In genomic region chr9:94259077-94259847, GRCh38 we compare ENCODE assay signal across 8 cellular contexts. TPM values are rescaled to one million over a fixed set of nuclear protein-coding genes. Genes with fewer than 3 reads are reported as not detected.
DNase-seq lines count a peak whose midpoint lies in the region; ATAC-seq, FAIRE-seq and TF ChIP-seq lines count a peak whose summit lies in the region.

ZNF169 (plus strand) TSS chr9:94259298; CDS start chr9:94278813, 19,515 bp downstream.

- peak within 1 kb of the TSS; percentile 91 for H4K5ac ChIP-seq in H1 (ENCODE audit: insufficient read length, low read depth, low read length)

- H3K27me3 Mint-ChIP-seq in CD4-positive, alpha-beta memory T cell: peaks cover 2 to 7% of the 10 kb centered on the region in 2 donors

- H3K23ac ChIP-seq in H1 (ENCODE audit: insufficient read length) (no peak within 1 kb of the TSS), mesenchymal stem cell (ENCODE audit: low read length in 2 of 2) (peak within 1 kb of the TSS in 1 of 2 experiments; percentile 50)

- H3K14ac ChIP-seq in H1 (ENCODE audit: insufficient read length): no peak within 1 kb of the TSS
- peak within 1 kb of the TSS in 1 of 2 experiments; percentile 96 for H3K14ac ChIP-seq in mesenchymal stem cell (ENCODE audit: low read length in 2 of 2)

- H3K23me2 ChIP-seq in H1 (ENCODE audit: low read depth, low read length): peaks cover 4% of the 10 kb centered on the region; the same call in 1 of the 2 replicates

- WGBS in H1 (ENCODE audit: extremely low coverage in 1 of 2, insufficient coverage in 1 of 2, insufficient read length in 1 of 2, insufficient replicate concordance in 2 of 2, low coverage in 1 of 2, low lambda C conversion rate in 2 of 2, missing lambda C conversion rate in 1 of 2), 2 experiments: 7% methylated on average over 46 of the region's 49 CpGs; no CpG with 5 or more reads in 1 of the 2 experiments
- WGBS in mesenchymal stem cell: 3% methylated on average over 42 of the region's 49 CpGs

- H3K9me3 ChIP-seq in CD4-positive, alpha-beta memory T cell (ENCODE audit: control insufficient read depth in 1 of 2, low read length in 2 of 2): no peaks in the 10 kb centered on the region
- H3K9me3 ChIP-seq in H1 (ENCODE audit: insufficient read depth in 2 of 2, low read depth in 1 of 2, low read length in 1 of 2) (no peaks in the 10 kb centered on the region), mesenchymal stem cell (ENCODE audit: control insufficient read depth, low read length) (no peaks in the 10 kb centered on the region)

- H3K27me3 ChIP-seq in CD4-positive, alpha-beta memory T cell (ENCODE audit: insufficient read depth, low read length): no peaks in the 10 kb centered on the region
- H3K27me3 ChIP-seq in H1 (replicated peaks in 1 of 4; ENCODE audit: control insufficient read depth in 3 of 4, extremely low read depth in 1 of 4, insufficient read depth in 3 of 4, low read length in 3 of 4) (no peaks in the 10 kb centered on the region), mesenchymal stem cell (ENCODE audit: control insufficient read depth in 1 of 2, insufficient read depth in 1 of 2, low read length in 2 of 2) (peaks cover 3 to 6% of the 10 kb centered on the region in 2 experiments)

- H4K20me1 ChIP-seq in H1 (replicated peaks in 1 of 2; ENCODE audit: control insufficient read depth in 1 of 2, insufficient read depth in 2 of 2, low read length in 2 of 2): no peaks in the 10 kb centered on the region

- H2BK20ac ChIP-seq in H1 (ENCODE audit: low read length): no peak within 1 kb of the TSS

- H3K4me2 ChIP-seq in H1 (ENCODE audit: insufficient read depth in 1 of 2, low read depth in 2 of 2, low read length in 2 of 2): peak within 1 kb of the TSS; percentile 65 to 71
- H3K4me2 ChIP-seq in mesenchymal stem cell (ENCODE audit: low read length, poor library complexity, severe bottlenecking): peak within 1 kb of the TSS; percentile 83

- H3K4ac ChIP-seq in H1 (replicated peaks; ENCODE audit: insufficient read length, low read depth, low read length) (no peak within 1 kb of the TSS), mesenchymal stem cell (ENCODE audit: low read depth in 1 of 2, low read length in 2 of 2) (peak within 1 kb of the TSS in 1 of 2 experiments; percentile 62)

- peak within 1 kb of the TSS; percentile 79 for H3K56ac ChIP-seq in H1 (replicated peaks; ENCODE audit: insufficient read length, low read depth, low read length)

- POLR2A ChIA-PET in CD4-positive, alpha-beta memory T cell (lab: Charles Lee; ENCODE audit: partially characterized antibody): interaction anchor here (0.7 to 1.5 kb wide), 4 partner anchors 9 to 93 kb away, joined by 3 to 7 read pairs (median 3); no protein-coding TSS in a partner anchor
- POLR2A ChIA-PET in H1 (lab: Charles Lee; ENCODE audit: partially characterized antibody): interaction anchor here (0.9 to 1.1 kb wide), 3 partner anchors 10 to 165 kb away, joined by 3 to 4 read pairs (median 3); no protein-coding TSS in a partner anchor

- FAIRE-seq in H1 (lab: Jason Lieb, UNC): peak; percentile 93

- H2BK15ac ChIP-seq in H1 (ENCODE audit: low read length) (no peak within 1 kb of the TSS), mesenchymal stem cell (ENCODE audit: low read depth, poor library complexity, severe bottlenecking) (no peak within 1 kb of the TSS)

- H4K91ac ChIP-seq in H1 (replicated peaks; ENCODE audit: insufficient read length, low read length): peak within 1 kb of the TSS; percentile 81
- H4K91ac ChIP-seq in mesenchymal stem cell (ENCODE audit: low read length): peak within 1 kb of the TSS; percentile 23

- H4K8ac ChIP-seq in H1 (ENCODE audit: extremely low read depth, insufficient read depth, low read length): peak within 1 kb of the TSS; percentile 93
- H4K8ac ChIP-seq in mesenchymal stem cell (ENCODE audit: low read length): peak within 1 kb of the TSS; percentile 71

- peaks cover 0 to 29% of the 10 kb centered on the region in 2 experiments; a peak in 2 of 4 replicates for H3K79me2 ChIP-seq in H1 (ENCODE audit: control insufficient read depth in 1 of 2, insufficient read depth in 2 of 2, low read length in 2 of 2)

- intact Hi-C loops in CD4-positive, alpha-beta memory T cell (cut with micrococcal nuclease): loop anchor here (2.0 to 10.0 kb wide), 3 partner anchors 94 to 1494 kb away; partner anchors contain the start of genes BICD2, FAM120A and FAM120AOS

- peak within 1 kb of the TSS; percentile 88 to 99 (median 98) for H3K27ac Mint-ChIP-seq in CD4-positive, alpha-beta memory T cell

- H3K9me3 Mint-ChIP-seq in CD4-positive, alpha-beta memory T cell: peaks cover 0 to 2% (median 0%) of the 10 kb centered on the region in 8 donors

- peak within 1 kb of the TSS; percentile 96 to 100 (median 98) for H3K4me3 Mint-ChIP-seq in CD4-positive, alpha-beta memory T cell

- peak within 1 kb of the TSS; percentile 85 to 99 for H3K4me3 ChIP-seq in CD4-positive, alpha-beta memory T cell (ENCODE audit: low read length in 2 of 2)
- peak within 1 kb of the TSS; percentile 80 to 91 (median 86) for H3K4me3 ChIP-seq in H1 (ENCODE audit: extremely low read depth in 1 of 4, insufficient read depth in 2 of 4, low read depth in 3 of 4, low read length in 4 of 4)
- peak within 1 kb of the TSS; percentile 77 to 100 for H3K4me3 ChIP-seq in mesenchymal stem cell (ENCODE audit: insufficient read depth in 1 of 2, low read depth in 1 of 2, low read length in 2 of 2)

- TF ChIP-seq EP300 in H1 (IDR thresholded peaks at IDR 0.05; ENCODE audit: borderline replicate concordance in 1 of 2, low read depth in 2 of 2, low read length in 2 of 2): no peak

- peak within 1 kb of the TSS; percentile 39; the same call in 1 of the 2 replicates for H2BK12ac ChIP-seq in H1 (ENCODE audit: low read depth, low read length)
- peak within 1 kb of the TSS in 1 of 2 experiments; percentile 10 for H2BK12ac ChIP-seq in mesenchymal stem cell (ENCODE audit: low read length in 2 of 2)

- peak; percentile 100 for ATAC-seq in GM19438 (IDR thresholded peaks at IDR 0.05; ENCODE audit: low read depth, unreplicated experiment)
- peak; percentile 100 for ATAC-seq in HG03571 (IDR thresholded peaks at IDR 0.05; ENCODE audit: unreplicated experiment)

- peaks cover 19% of the 10 kb centered on the region for H3K4me1 ChIP-seq in CD4-positive, alpha-beta memory T cell (ENCODE audit: insufficient read depth, low read length)
- H3K4me1 ChIP-seq in H1 (replicated peaks in 1 of 4; ENCODE audit: control insufficient read depth in 3 of 4, insufficient read depth in 4 of 4, low read length in 3 of 4) (no peaks in the 10 kb centered on the region; a peak in 2 of 7 replicates), mesenchymal stem cell (ENCODE audit: control insufficient read depth, insufficient read depth, low read depth, low read length) (peaks cover 11% of the 10 kb centered on the region)

- DNase-seq in CD4-positive, alpha-beta memory T cell: peak; percentile 78 to 88 (median 80)
- DNase-seq in NK-92 (lab: John Stamatoyannopoulos, UW; ENCODE audit: unreplicated experiment) (peak; percentile 17), H1 (ENCODE audit: low read depth in 1 of 2, low spot score in 2 of 2) (peak; percentile 59 to 90), mesenchymal stem cell (peak; percentile 87)
- DNase-seq in activated CD8-positive, alpha-beta memory T cell treated with anti-CD3 and anti-CD28 coated beads for 24 hours: peak; percentile 93
- DNase-seq in stimulated activated CD8-positive, alpha-beta memory T cell treated with anti-CD3 and anti-CD28 coated beads, Interleukin-12 subunit alpha, Interleukin-12 subunit beta, amount 100 ng/mL, for 24 hours (ENCODE audit: extremely low read depth): peak; percentile 77

- H3K18ac ChIP-seq in H1 (ENCODE audit: extremely low read depth, low read length) (peak within 1 kb of the TSS; percentile 96), mesenchymal stem cell (ENCODE audit: low read depth in 1 of 2, low read length in 2 of 2) (peak within 1 kb of the TSS in 1 of 2 experiments; percentile 86)

- peaks cover 10 to 16% of the 10 kb centered on the region in 2 donors for H3K36me3 Mint-ChIP-seq in CD4-positive, alpha-beta memory T cell

- TF ChIP-seq POLR2A in H1 (IDR thresholded peaks at IDR 0.05; ENCODE audit: control extremely low read depth in 1 of 2, low read depth in 2 of 2, low read length in 2 of 2): peak; percentile 76 to 80

- TF ChIP-seq RAD21 in H1 (IDR thresholded peaks at IDR 0.05 in 1 of 2, conservative IDR thresholded peaks at IDR 0.05 in 1 of 2; ENCODE audit: low read depth in 2 of 2, low read length in 2 of 2): no peak

- no peak within 1 kb of the TSS for H2AK5ac ChIP-seq in H1 (ENCODE audit: low read depth, low read length)
- no peak within 1 kb of the TSS for H2AK5ac ChIP-seq in mesenchymal stem cell (ENCODE audit: low read length, severe bottlenecking)

- H2AFZ ChIP-seq in H1 (ENCODE audit: low read length): peak within 1 kb of the TSS; percentile 95
- peak within 1 kb of the TSS; percentile 87 for H2AFZ ChIP-seq in mesenchymal stem cell (ENCODE audit: low read depth, low read length)

- H3K9ac ChIP-seq in H1 (replicated peaks in 1 of 4; ENCODE audit: extremely low read depth in 1 of 4, low read depth in 3 of 4, low read length in 3 of 4): peak within 1 kb of the TSS in 3 of 4 experiments; percentile 78 to 85 (median 83); a peak in 6 of 7 replicates
- H3K9ac ChIP-seq in mesenchymal stem cell (ENCODE audit: low read length): peak within 1 kb of the TSS; percentile 97

- H2BK5ac ChIP-seq in H1 (ENCODE audit: low read depth, low read length) (peak within 1 kb of the TSS; percentile 60; the same call in 1 of the 2 replicates), mesenchymal stem cell (ENCODE audit: low read depth, low read length, poor library complexity, severe bottlenecking) (no peak within 1 kb of the TSS)

- H3K79me1 ChIP-seq in H1 (ENCODE audit: low read depth, low read length): peaks cover 3% of the 10 kb centered on the region; the same call in 1 of the 2 replicates
- peaks cover 17% of the 10 kb centered on the region for H3K79me1 ChIP-seq in mesenchymal stem cell (replicated peaks; ENCODE audit: low read length, poor library complexity, severe bottlenecking)

- peaks cover 26 to 45% (median 36%) of the 10 kb centered on the region in 4 donors for H3K4me1 Mint-ChIP-seq in CD4-positive, alpha-beta memory T cell

- CTCF ChIA-PET in CD4-positive, alpha-beta memory T cell (lab: Charles Lee; ENCODE audit: partially characterized antibody): interaction anchor here (1.0 kb wide), 1 partner anchor 9 kb away, joined by 3 read pairs; no protein-coding TSS in a partner anchor
- CTCF ChIA-PET in H1 (lab: Charles Lee; ENCODE audit: partially characterized antibody): no interaction called here

- H3K27ac ChIP-seq in CD4-positive, alpha-beta memory T cell (ENCODE audit: low read depth, low read length): peak within 1 kb of the TSS; percentile 66
- peak within 1 kb of the TSS; percentile 71 for H3K27ac ChIP-seq in H1 (ENCODE audit: low read depth, low read length)
- H3K27ac ChIP-seq in mesenchymal stem cell (ENCODE audit: low read length, poor library complexity, severe bottlenecking): no peak within 1 kb of the TSS

- TF ChIP-seq CTCF in H1 (IDR thresholded peaks at IDR 0.05; ENCODE audit: control extremely low read depth in 1 of 3, insufficient read depth in 1 of 3, low read depth in 1 of 3, low read length in 3 of 3): no peak

- no peaks in the 10 kb centered on the region for H3K36me3 ChIP-seq in CD4-positive, alpha-beta memory T cell (ENCODE audit: insufficient read depth, low read length)
- H3K36me3 ChIP-seq in H1 (ENCODE audit: control insufficient read depth in 2 of 4, insufficient read depth in 4 of 4, low read length in 3 of 4) (no peaks in the 10 kb centered on the region), mesenchymal stem cell (ENCODE audit: control insufficient read depth in 1 of 2, insufficient read depth in 2 of 2, low read depth in 1 of 2, low read length in 2 of 2) (no peaks in the 10 kb centered on the region)

- H2BK120ac ChIP-seq in H1 (replicated peaks; ENCODE audit: low read depth, low read length) (no peak within 1 kb of the TSS), mesenchymal stem cell (ENCODE audit: low read depth, low read length) (no peak within 1 kb of the TSS)

RNA-seq across cellular contexts. Expression of gene ZNF169, which starts in this region (rescaled TPM):
- 10 to 100 TPM; 22.3 to 25.2 TPM for total RNA-seq in CD4-positive, alpha-beta memory T cell
- polyA plus RNA-seq in CD4-positive, alpha-beta memory T cell: 1 to 10 TPM; 4.2 to 4.3 TPM
- 5.2 and 7.0 TPM in 2 replicates for total RNA-seq in H1 (2021; fragmentation: NEBNext Ultra II Directional; extraction: Animal tissue kit (Norgen Biotek cat#: 25700))
- polyA plus RNA-seq in H1 (2011; rRNA removed): 6.7 and 9.0 TPM in 2 replicates
- polyA plus RNA-seq in H1 (2011; cell fraction: cytosol; rRNA removed): 11.8 TPM
- polyA plus RNA-seq in H1 (2011; cell fraction: nucleus; rRNA removed): 13.6 TPM
- polyA plus RNA-seq in H1 (2012, experiment 1 of 2): 4.7 to 7.5 TPM (median 6.3 TPM) in 4 replicates
- polyA plus RNA-seq in H1 (2012, experiment 2 of 2): 1.5 TPM
- 4.1 TPM for polyA plus RNA-seq in H1 (2013, experiment 1 of 2)
- 3.6 TPM for polyA plus RNA-seq in H1 (2013, experiment 2 of 2)
- polyA minus RNA-seq in H1 (2011; rRNA and poly(A)+ RNA removed): 16.0 and 20.4 TPM in 2 replicates
- polyA minus RNA-seq in H1 (2011; cell fraction: cytosol; rRNA and poly(A)+ RNA removed): 4.5 TPM
- 14.0 TPM for polyA minus RNA-seq in H1 (2011; cell fraction: nucleus; rRNA and poly(A)+ RNA removed)
- polyA plus RNA-seq in mesenchymal stem cell (2013, experiment 1 of 2): 1.1 TPM
- polyA plus RNA-seq in mesenchymal stem cell (2013, experiment 2 of 2): 0.93 TPM

Comparison
In these comparisons a context has a peak if more than half of its experiments do, and no peak if none do; other contexts are left out.
1. DNase-seq: peak in every context shown above with its lines; median percentile 93 in activated CD8-positive, alpha-beta memory T cell treated with anti-CD3 and anti-CD28 coated beads for 24 hours; 87 in mesenchymal stem cell; 80 in CD4-positive, alpha-beta memory T cell; 77 in stimulated activated CD8-positive, alpha-beta memory T cell treated with anti-CD3 and anti-CD28 coated beads, Interleukin-12 subunit alpha, Interleukin-12 subunit beta, amount 100 ng/mL, for 24 hours; 74 in H1; 17 in NK-92.